In genomic region chr21:43328591-43329360, GRCh38 we compare ENCODE assay signal across 2 cellular contexts.
TF ChIP-seq lines count a peak whose summit lies in the region.

No MANE protein-coding gene starts in this region.

TF ChIP-seq in IMR-90, 13 proteins besides CTCF, POLR2A, EP300 and RAD21:
- TF ChIP-seq SMC3 (IDR thresholded peaks at IDR 0.05; ENCODE audit: low read depth, low read length) (no peak), RCOR1 (IDR thresholded peaks at IDR 0.05; ENCODE audit: insufficient replicate concordance, low read length) (no peak), CEBPB (IDR thresholded peaks at IDR 0.05; ENCODE audit: low read depth, low read length) (no peak), BHLHE40 (IDR thresholded peaks at IDR 0.05; ENCODE audit: low read depth, low read length) (no peak), MAFK (IDR thresholded peaks at IDR 0.05; ENCODE audit: low read depth, low read length) (no peak), FOS (IDR thresholded peaks at IDR 0.05; ENCODE audit: low read depth, low read length) (no peak)
- TF ChIP-seq, protein P1, sequence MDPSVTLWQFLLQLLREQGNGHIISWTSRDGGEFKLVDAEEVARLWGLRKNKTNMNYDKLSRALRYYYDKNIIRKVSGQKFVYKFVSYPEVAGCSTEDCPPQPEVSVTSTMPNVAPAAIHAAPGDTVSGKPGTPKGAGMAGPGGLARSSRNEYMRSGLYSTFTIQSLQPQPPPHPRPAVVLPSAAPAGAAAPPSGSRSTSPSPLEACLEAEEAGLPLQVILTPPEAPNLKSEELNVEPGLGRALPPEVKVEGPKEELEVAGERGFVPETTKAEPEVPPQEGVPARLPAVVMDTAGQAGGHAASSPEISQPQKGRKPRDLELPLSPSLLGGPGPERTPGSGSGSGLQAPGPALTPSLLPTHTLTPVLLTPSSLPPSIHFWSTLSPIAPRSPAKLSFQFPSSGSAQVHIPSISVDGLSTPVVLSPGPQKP (IDR thresholded peaks at IDR 0.05; ENCODE audit: borderline replicate concordance, low read depth, low read length) = no peak

TF ChIP-seq in WTC11, 78 proteins besides CTCF, POLR2A, EP300 and RAD21:
- TF ChIP-seq JUN (CRISPR knock-in tag; IDR thresholded peaks at IDR 0.05) = no peak
- TF ChIP-seq HMGXB4 (CRISPR knock-in tag; IDR thresholded peaks at IDR 0.05) = no peak
- TF ChIP-seq CDX4 (CRISPR knock-in tag; IDR thresholded peaks at IDR 0.05; ENCODE audit: borderline replicate concordance) = no peak
- TF ChIP-seq HMGA2 (CRISPR knock-in tag; IDR thresholded peaks at IDR 0.05) = no peak
- no peak for TF ChIP-seq OVOL2 (CRISPR knock-in tag; IDR thresholded peaks at IDR 0.05; ENCODE audit: borderline replicate concordance)
- no peak for TF ChIP-seq AFF4 (CRISPR knock-in tag; IDR thresholded peaks at IDR 0.05; ENCODE audit: borderline replicate concordance)
- TF ChIP-seq MXD4 (CRISPR knock-in tag; IDR thresholded peaks at IDR 0.05; ENCODE audit: borderline replicate concordance) = no peak
- no peak for TF ChIP-seq ZSCAN18 (CRISPR knock-in tag; IDR thresholded peaks at IDR 0.05)
- no peak for TF ChIP-seq FOXJ3 (CRISPR knock-in tag; IDR thresholded peaks at IDR 0.05; ENCODE audit: borderline replicate concordance)
